Comparison of ENCODE assay signal across 8 cellular contexts in the genomic region with DNA sequence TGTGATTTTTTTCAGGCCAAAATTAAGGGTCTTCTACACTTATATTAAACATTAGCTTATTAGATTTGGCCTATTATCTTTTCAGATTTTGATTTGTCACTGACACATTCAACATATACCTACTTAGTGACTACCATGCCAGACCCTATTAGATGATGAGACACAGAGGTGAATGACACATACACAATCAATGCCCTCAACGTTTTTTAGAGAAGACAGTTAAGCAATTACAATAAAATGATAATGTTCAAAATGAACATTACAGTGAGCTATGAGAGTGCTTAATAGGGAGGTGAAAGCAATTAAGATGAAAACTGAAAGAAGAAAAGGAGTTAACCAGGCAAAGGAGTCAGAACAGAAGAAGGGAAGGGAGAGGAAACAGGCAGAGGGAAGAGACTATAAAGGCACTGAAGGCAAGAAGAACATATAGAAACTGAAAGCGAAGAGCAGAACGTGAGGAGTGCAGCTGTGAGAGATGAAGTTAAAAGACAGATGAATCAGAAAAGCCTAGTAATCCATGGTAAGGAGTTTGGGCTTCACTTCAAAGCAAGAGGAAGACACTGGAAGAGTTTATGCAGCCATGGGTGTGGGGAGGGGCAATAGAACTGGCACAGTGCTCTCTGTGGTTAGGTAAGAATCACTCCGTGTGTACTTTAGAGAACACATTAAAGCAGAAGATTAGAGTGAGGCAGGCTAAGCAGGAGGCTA.
DNase-seq lines count a peak whose midpoint lies in the region; ATAC-seq lines count a peak whose summit lies in the region.

No MANE protein-coding gene starts in this region.

- intact Hi-C loops in head of caudate nucleus (cut with DNase I): no loop called here

- ATAC-seq in GM18858 (IDR thresholded peaks at IDR 0.05; ENCODE audit: unreplicated experiment): peak; percentile 89
- peak; percentile 85 for ATAC-seq in HG02970 (IDR thresholded peaks at IDR 0.05; ENCODE audit: low FRiP score, unreplicated experiment)

- DNase-seq in A172 (ENCODE audit: low spot score): peak; percentile 75
- peak; percentile 91 for DNase-seq in RPMI7951 (ENCODE audit: low read depth)
- peak; percentile 11 for DNase-seq in germinal center (ENCODE audit: low spot score)
- DNase-seq in retina: no peak
- no peak for DNase-seq in head of caudate nucleus
- DNase-seq in NCI-H1436 treated with DMSO at 0.1 percent for 48 hours (lab: John Stamatoyannopoulos, UW): no peak

Comparison
In these comparisons a context has a peak if more than half of its experiments do, and no peak if none do; other contexts are left out.
1. DNase-seq: peak in A172 (single experiment), RPMI7951 (single experiment) and germinal center (single experiment); none in retina (single experiment), head of caudate nucleus (0 of 42) and NCI-H1436 treated with DMSO at 0.1 percent for 48 hours (single experiment).